ENCODE assay signal across 18 cellular contexts in genomic region chr17:337022-337420, GRCh38.
"Had no signal": no experiment of that assay in that cellular context is flagged by ENCODE, and none has a peak within 500 bp of the region (broad histone marks: within the 10 kb centered on the region; RNA-seq: fewer than 3 reads in every experiment).

No MANE protein-coding gene starts in this region.

- H3K9me3 ChIP-seq: heart right ventricle, sigmoid colon, thoracic aorta, upper lobe of right lung had no signal

- H3K27me3 ChIP-seq: upper lobe of right lung had no signal

- H3K4me1 ChIP-seq: sigmoid colon had no signal

- H3K4me2 ChIP-seq: smooth muscle cell had no signal

- DNase-seq: activated CD4-positive, alpha-beta T cell treated with anti-CD3 and anti-CD28 coated beads, Interleukin-2, amount 10 ng/mL, durations not matched to agents 7 days and 5 days; activated CD4-positive, CD25-positive, alpha-beta regulatory T cell treated with anti-CD3 and anti-CD28 coated beads, Interleukin-2, amount 50 U/mL, for 72 hours; activated CD8-positive, alpha-beta memory T cell treated with anti-CD3 and anti-CD28 coated beads, Interleukin-2, amount 10 ng/mL, durations not matched to agents 7 days and 5 days; activated gamma-delta T cell; activated T-cell treated with anti-CD3 and anti-CD28 coated beads for 4 hours; amniotic stem cell; cortex of kidney; midbrain; nephron progenitor cell; SW 1271; T-helper 17 cell had no signal

- ATAC-seq: activated CD8-positive, alpha-beta memory T cell treated with anti-CD3 and anti-CD28 coated beads, Interleukin-2, amount 10 ng/mL, durations not matched to agents 7 days and 5 days; heart right ventricle; left cardiac atrium had no signal

- H3K36me3 ChIP-seq: heart right ventricle, sigmoid colon, thoracic aorta, upper lobe of right lung had no signal

- H3K4me3 ChIP-seq: heart right ventricle, sigmoid colon, smooth muscle cell, thoracic aorta, upper lobe of right lung had no signal

- H3K27ac ChIP-seq: epithelial cell of prostate, thoracic aorta had no signal
